In genomic region chr2:192500550-192501200, GRCh38 we compare ENCODE assay signal across 8 cellular contexts.
DNase-seq lines count a peak whose midpoint lies in the region; ATAC-seq lines count a peak whose summit lies in the region.

No MANE protein-coding gene starts in this region.

- no peaks in the 10 kb centered on the region for H3K4me1 Mint-ChIP-seq in stimulated activated naive B cell treated with anti-CD40 and anti-IgM and Interleukin-4, amounts not matched to agents 10 μg/mL and 1 μg/mL and 100 μg/mL, for 72 hours

- no peaks in the 10 kb centered on the region for H3K27me3 Mint-ChIP-seq in stimulated activated naive B cell treated with anti-CD40 and anti-IgM and Interleukin-4, amounts not matched to agents 10 μg/mL and 1 μg/mL and 100 μg/mL, for 72 hours

- H3K9me3 Mint-ChIP-seq in stimulated activated naive B cell treated with anti-CD40 and anti-IgM and Interleukin-4, amounts not matched to agents 10 μg/mL and 1 μg/mL and 100 μg/mL, for 72 hours, result peaks cover 0 to 2% of the 10 kb centered on the region in 2 donors

- no peak overlapping the region for H3K4me3 Mint-ChIP-seq in stimulated activated naive B cell treated with anti-CD40 and anti-IgM and Interleukin-4, amounts not matched to agents 10 μg/mL and 1 μg/mL and 100 μg/mL, for 72 hours

- ATAC-seq in GM21447 (IDR thresholded peaks at IDR 0.05; ENCODE audit: unreplicated experiment), result peak; percentile 47
- peak; percentile 23 to 33 for ATAC-seq in stimulated activated naive B cell treated with anti-CD40 and anti-IgM and Interleukin-4, amounts not matched to agents 10 μg/mL and 1 μg/mL and 100 μg/mL, for 72 hours (replicated peaks)

- DNase-seq in ACHN (peak; percentile 90), HPDE6-E6E7 (ENCODE audit: extremely low spot score) (peak; percentile 56), dedifferentiated amniotic fluid mesenchymal stem cell (ENCODE audit: extremely low spot score) (peak; percentile 82), AG08396 (ENCODE audit: low spot score) (no peak), NCI-H1105 treated with DMSO at 0.1 percent for 48 hours (lab: John Stamatoyannopoulos, UW) (no peak)
- no peak for DNase-seq in stimulated activated naive B cell treated with anti-CD40 and anti-IgM and Interleukin-4, amounts not matched to agents 10 μg/mL and 1 μg/mL and 100 μg/mL, for 72 hours
- DNase-seq in activated CD4-positive, CD25-positive, alpha-beta regulatory T cell (lab: John Stamatoyannopoulos, UW), result no peak

- H3K27ac Mint-ChIP-seq in stimulated activated naive B cell treated with anti-CD40 and anti-IgM and Interleukin-4, amounts not matched to agents 10 μg/mL and 1 μg/mL and 100 μg/mL, for 72 hours, result no peak overlapping the region

- in situ Hi-C loops in ACHN (cut with HindIII; ENCODE audit: low pct_ligation_motif_present, low pct_unique_long_range_greater_than_20kb, low sequenced_read_pairs), result no loop called here

- H3K36me3 Mint-ChIP-seq in stimulated activated naive B cell treated with anti-CD40 and anti-IgM and Interleukin-4, amounts not matched to agents 10 μg/mL and 1 μg/mL and 100 μg/mL, for 72 hours, result no peaks in the 10 kb centered on the region

Comparison
In these comparisons a context has a peak if more than half of its experiments do, and no peak if none do; other contexts are left out.
1. DNase-seq: peak in ACHN (single experiment), HPDE6-E6E7 (single experiment) and dedifferentiated amniotic fluid mesenchymal stem cell (single experiment); none in stimulated activated naive B cell treated with anti-CD40 and anti-IgM and Interleukin-4, amounts not matched to agents 10 μg/mL and 1 μg/mL and 100 μg/mL, for 72 hours (single experiment), AG08396 (single experiment), activated CD4-positive, CD25-positive, alpha-beta regulatory T cell (0 of 4) and NCI-H1105 treated with DMSO at 0.1 percent for 48 hours (single experiment).